ENCODE assay signal across 19 cellular contexts in genomic region chr4:156963419-156963818, GRCh38. TPM values are rescaled to one million over a fixed set of nuclear protein-coding genes. Genes with fewer than 3 reads are reported as not detected.
DNase-seq lines count a peak whose midpoint lies in the region; FAIRE-seq and TF ChIP-seq lines count a peak whose summit lies in the region.
"Had no signal": no experiment of that assay in that cellular context is flagged by ENCODE, and none has a peak within 500 bp of the region (broad histone marks: within the 10 kb centered on the region; RNA-seq: fewer than 3 reads in every experiment).

No MANE protein-coding gene starts in this region.

- no peaks in the 10 kb centered on the region for H3K9me3 Mint-ChIP-seq in HFFc6
- no peaks in the 10 kb centered on the region for H3K9me3 Mint-ChIP-seq in chondrocyte (ENCODE audit: low read depth)
- no peaks in the 10 kb centered on the region for H3K9me3 Mint-ChIP-seq in type B pancreatic cell

- FAIRE-seq in keratinocyte (lab: Jason Lieb, UNC), result no peak
- FAIRE-seq: D721Med, G401.6, GM12891 had no signal

- 96% methylated on average over 3 of the region's 3 CpGs for WGBS in smooth muscle cell (ENCODE audit: low lambda C conversion rate)

- H4K20me1 ChIP-seq in keratinocyte (ENCODE audit: control insufficient read depth, extremely low read depth, insufficient read depth, low read length) (no peaks in the 10 kb centered on the region), smooth muscle cell (ENCODE audit: low read depth) (peaks cover 31% of the 10 kb centered on the region)

- H3K79me2 ChIP-seq in keratinocyte (ENCODE audit: control insufficient read depth, insufficient read depth, low read length) (peaks cover 79% of the 10 kb centered on the region), smooth muscle cell (ENCODE audit: low read depth) (peaks cover 94% of the 10 kb centered on the region)

- H3K27me3 Mint-ChIP-seq in HFFc6 (ENCODE audit: insufficient read depth), result no peaks in the 10 kb centered on the region
- no peaks in the 10 kb centered on the region for H3K27me3 Mint-ChIP-seq in chondrocyte (ENCODE audit: low read depth)
- H3K27me3 Mint-ChIP-seq in type B pancreatic cell, result no peaks in the 10 kb centered on the region

- H3K9ac ChIP-seq in keratinocyte (ENCODE audit: control insufficient read depth, extremely low read depth, insufficient read depth, low read length) (no peak overlapping the region), smooth muscle cell (ENCODE audit: low read depth) (no peak overlapping the region)

- H2AFZ ChIP-seq in keratinocyte (ENCODE audit: control insufficient read depth, low read length) (no peak overlapping the region), smooth muscle cell (ENCODE audit: low read depth) (no peak overlapping the region)
- H2AFZ ChIP-seq: PC-9 had no signal

- peaks cover 64% of the 10 kb centered on the region for H3K4me1 ChIP-seq in keratinocyte (ENCODE audit: control insufficient read depth, extremely low read depth, insufficient read depth, low read length)
- peaks cover 19% of the 10 kb centered on the region for H3K4me1 ChIP-seq in smooth muscle cell (ENCODE audit: low read depth)
- H3K4me1 ChIP-seq: BE2C had no signal

- dilution Hi-C loops in keratinocyte (cut with MboI; ENCODE audit: extremely low pct_ligation_motif_present, low sequenced_read_pairs), result no loop called here

- H3K4me1 Mint-ChIP-seq in HFFc6 (ENCODE audit: low read depth) (peaks cover 91% of the 10 kb centered on the region), chondrocyte (ENCODE audit: low read depth) (peaks cover 79% of the 10 kb centered on the region), type B pancreatic cell (ENCODE audit: unreplicated experiment) (peaks cover 46% of the 10 kb centered on the region)
- H3K4me1 Mint-ChIP-seq: CD4-positive, alpha-beta memory T cell had no signal

- H3F3A ChIP-seq in smooth muscle cell (ENCODE audit: low read depth), result no peaks in the 10 kb centered on the region

- TF ChIP-seq CTCF in HFFc6 (IDR thresholded peaks at IDR 0.05) (no peak), chondrocyte (IDR thresholded peaks at IDR 0.05) (no peak), keratinocyte (optimal IDR thresholded peaks at IDR 0.05 in 1 of 3, IDR thresholded peaks at IDR 0.05 in 1 of 3, conservative IDR thresholded peaks at IDR 0.05 in 1 of 3; ENCODE audit: extremely low read depth in 1 of 3, insufficient read depth in 2 of 3, low read length in 3 of 3) (no peak), smooth muscle cell (IDR thresholded peaks at IDR 0.05; ENCODE audit: borderline replicate concordance, insufficient read depth, poor library complexity, severe bottlenecking) (no peak), type B pancreatic cell (conservative IDR thresholded peaks at IDR 0.05) (no peak)

- H3K27ac ChIP-seq in keratinocyte (ENCODE audit: control insufficient read depth, insufficient read depth, low read length) (peak overlapping the region; percentile 63), smooth muscle cell (ENCODE audit: low read depth) (peak overlapping the region; percentile 57)
- H3K27ac ChIP-seq: PC-9 had no signal

- no peaks in the 10 kb centered on the region for H3K27me3 ChIP-seq in keratinocyte (ENCODE audit: control insufficient read depth, extremely low read depth, insufficient read depth, low read length)
- no peaks in the 10 kb centered on the region for H3K27me3 ChIP-seq in smooth muscle cell (ENCODE audit: low read depth)
- H3K27me3 ChIP-seq: BE2C had no signal

- H3K36me3 ChIP-seq in keratinocyte (ENCODE audit: control insufficient read depth in 2 of 2, extremely low read depth in 1 of 2, insufficient read depth in 2 of 2, low read length in 2 of 2), result no peaks in the 10 kb centered on the region
- no peaks in the 10 kb centered on the region for H3K36me3 ChIP-seq in smooth muscle cell (ENCODE audit: low read depth)
- H3K36me3 ChIP-seq: BE2C had no signal

- H3K4me3 ChIP-seq in keratinocyte (ENCODE audit: control insufficient read depth in 2 of 3, extremely low read depth in 1 of 3, insufficient read depth in 2 of 3, low read depth in 1 of 3, low read length in 3 of 3) (no peak overlapping the region), smooth muscle cell (no peak overlapping the region)
- H3K4me3 ChIP-seq: PC-9 had no signal

- H3K27ac Mint-ChIP-seq in HFFc6 (peak overlapping the region; percentile 78), chondrocyte (ENCODE audit: unreplicated experiment) (peak overlapping the region; percentile 72), type B pancreatic cell (no peak overlapping the region)
- H3K27ac Mint-ChIP-seq: CD4-positive, alpha-beta memory T cell had no signal

- no peaks in the 10 kb centered on the region for H3K9me1 ChIP-seq in keratinocyte (ENCODE audit: control insufficient read depth, extremely low read depth, insufficient read depth, low read length)

- H3K4me2 ChIP-seq in keratinocyte (ENCODE audit: control insufficient read depth, extremely low read depth, insufficient read depth, low read depth, low read length) (peak overlapping the region; percentile 68), smooth muscle cell (peak overlapping the region; percentile 49)
- H3K4me2 ChIP-seq: PC-9 had no signal

- H3K36me3 Mint-ChIP-seq in HFFc6 (ENCODE audit: low read depth), result peaks cover 21% of the 10 kb centered on the region
- H3K36me3 Mint-ChIP-seq in chondrocyte (ENCODE audit: low read depth), result no peaks in the 10 kb centered on the region
- H3K36me3 Mint-ChIP-seq in type B pancreatic cell, result no peaks in the 10 kb centered on the region
- H3K36me3 Mint-ChIP-seq: CD4-positive, alpha-beta memory T cell had no signal

- H3K9me3 ChIP-seq in keratinocyte (ENCODE audit: control insufficient read depth, low read depth, low read length), result no peaks in the 10 kb centered on the region
- H3K9me3 ChIP-seq in smooth muscle cell (replicated peaks; ENCODE audit: low read depth), result no peaks in the 10 kb centered on the region
- H3K9me3 ChIP-seq: BE2C had no signal

- H3K4me3 Mint-ChIP-seq in HFFc6, result peak overlapping the region; percentile 53
- H3K4me3 Mint-ChIP-seq in chondrocyte (ENCODE audit: unreplicated experiment), result no peak overlapping the region
- H3K4me3 Mint-ChIP-seq in type B pancreatic cell, result no peak overlapping the region
- H3K4me3 Mint-ChIP-seq: CD4-positive, alpha-beta memory T cell had no signal

- no peak for DNase-seq in HFFc6
- no peak for DNase-seq in chondrocyte (ENCODE audit: low spot score)
- no peak for DNase-seq in keratinocyte (ENCODE audit: low read depth, low spot score)
- no peak for DNase-seq in smooth muscle cell (lab: John Stamatoyannopoulos, UW; ENCODE audit: unreplicated experiment)
- no peak for DNase-seq in RKO (ENCODE audit: low spot score)
- DNase-seq in A172 (ENCODE audit: low spot score), result no peak
- no peak for DNase-seq in activated CD4-positive, alpha-beta T cell treated with anti-CD3 and anti-CD28 coated beads, Interleukin-2, amount 50 U/mL, for 1 hour
- no peak for DNase-seq in type B pancreatic cell (ENCODE audit: extremely low spot score, unreplicated experiment)
- DNase-seq: BE2C; CD4-positive, alpha-beta memory T cell; DMS79 treated with DMSO at 0.1 percent for 48 hours; NCI-H146; NCI-H2107; NCI-H69; PC-9; SHP77 had no signal

RNA-seq across cellular contexts. Expression of gene PDGFC, which starts 8.2 kb away (rescaled TPM):
- 100 to 1,000 TPM in 1 of 6 experiments, 10 to 100 TPM in 5; 71.5 to 112 (median 76.1) TPM for total RNA-seq in HFFc6 (2021; fragmentation: NEBNext Ultra II Directional; extraction: Animal tissue kit (Norgen Biotek cat#: 25700))
- total RNA-seq in chondrocyte (70.0 to 131 TPM (median 70.9 TPM) in 3 replicates), smooth muscle cell (135 and 165 TPM in 2 replicates), type B pancreatic cell (ENCODE audit: low replicate concordance) (18.1 and 39.9 TPM in 2 replicates)
- polyA plus RNA-seq in keratinocyte (19.5 to 29.7 TPM (median 28.9 TPM) in 3 replicates), smooth muscle cell (56.5 and 77.8 TPM in 2 replicates)
- 22.1 TPM for polyA plus RNA-seq in keratinocyte (2011; ENCODE audit: low read depth)
- 11.6 and 23.3 TPM in 2 replicates for polyA plus RNA-seq in keratinocyte (2011; cell fraction: cytosol; rRNA removed)
- polyA plus RNA-seq in keratinocyte (2011; cell fraction: nucleus; rRNA removed), result 34.6 and 37.1 TPM in 2 replicates
- polyA plus RNA-seq in keratinocyte (2012; ENCODE audit: low replicate concordance), result 12.8 and 36.2 TPM in 2 replicates
- 30.0 to 73.6 TPM (median 44.4 TPM) in 3 replicates for polyA minus RNA-seq in keratinocyte
- polyA minus RNA-seq in keratinocyte (2011; cell fraction: cytosol; rRNA and poly(A)+ RNA removed), result 24.0 TPM
- 35.7 and 84.4 TPM in 2 replicates for polyA minus RNA-seq in keratinocyte (2011; cell fraction: nucleus; rRNA and poly(A)+ RNA removed)
- 27.5 and 36.9 TPM in 2 replicates for total RNA-seq in A172 (2014; rRNA removed; shearing (Covaris generic))
- polyA plus RNA-seq: CD4-positive, alpha-beta memory T cell had no signal
